ENCODE assay signal across 15 cellular contexts in the genomic region with DNA sequence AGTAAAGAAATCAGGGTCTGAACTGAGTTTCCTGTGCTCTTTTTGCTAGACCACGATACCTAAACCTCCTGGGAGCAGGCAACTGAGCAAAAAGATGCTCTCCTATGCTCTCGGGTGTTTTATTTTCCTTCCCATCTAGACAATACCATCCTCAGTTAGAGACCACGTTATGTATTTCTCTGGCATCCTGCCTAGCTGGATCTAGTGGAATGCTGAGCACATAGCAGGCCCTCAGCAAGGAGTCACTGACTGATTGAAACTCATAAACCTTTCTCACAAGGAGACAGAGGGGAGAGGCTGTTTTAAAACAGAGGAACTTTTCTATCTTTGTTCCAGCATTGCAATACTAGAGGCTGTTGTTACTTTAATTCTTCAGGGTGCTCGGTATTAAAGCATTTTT.
DNase-seq lines count a peak whose midpoint lies in the region; ATAC-seq, FAIRE-seq and TF ChIP-seq lines count a peak whose summit lies in the region.
"Had no signal": no experiment of that assay in that cellular context is flagged by ENCODE, and none has a peak within 500 bp of the region (broad histone marks: within the 10 kb centered on the region; RNA-seq: fewer than 3 reads in every experiment).

No MANE protein-coding gene starts in this region.

- no peaks in the 10 kb centered on the region for H4K20me1 ChIP-seq in astrocyte (ENCODE audit: insufficient read depth, low read length)
- no peaks in the 10 kb centered on the region for H4K20me1 ChIP-seq in keratinocyte (ENCODE audit: control insufficient read depth, extremely low read depth, insufficient read depth, low read length)

- H3K9me3 ChIP-seq in cardiac muscle cell (ENCODE audit: low read depth), result no peaks in the 10 kb centered on the region
- no peaks in the 10 kb centered on the region for H3K9me3 ChIP-seq in right atrium auricular region
- no peaks in the 10 kb centered on the region for H3K9me3 ChIP-seq in astrocyte (ENCODE audit: insufficient read depth, low read depth, low read length)
- no peaks in the 10 kb centered on the region for H3K9me3 ChIP-seq in keratinocyte (ENCODE audit: control insufficient read depth, low read depth, low read length)
- H3K9me3 ChIP-seq: ovary had no signal

- H3K36me3 ChIP-seq in cardiac muscle cell (no peaks in the 10 kb centered on the region), right atrium auricular region (no peaks in the 10 kb centered on the region), astrocyte (ENCODE audit: insufficient read depth, low read length) (no peaks in the 10 kb centered on the region), keratinocyte (ENCODE audit: control insufficient read depth in 2 of 2, extremely low read depth in 1 of 2, insufficient read depth in 2 of 2, low read length in 2 of 2) (no peaks in the 10 kb centered on the region)
- H3K36me3 ChIP-seq: heart right ventricle, ovary had no signal

- H3K9me1 ChIP-seq in keratinocyte (ENCODE audit: control insufficient read depth, extremely low read depth, insufficient read depth, low read length), result no peaks in the 10 kb centered on the region

- H3K27ac ChIP-seq in cardiac muscle cell (no peak overlapping the region), right atrium auricular region (no peak overlapping the region), astrocyte (ENCODE audit: low read depth, low read length) (no peak overlapping the region), keratinocyte (ENCODE audit: control insufficient read depth, insufficient read depth, low read length) (peak overlapping the region; percentile 53)
- H3K27ac ChIP-seq: ovary had no signal

- peak overlapping the region; percentile 89 for H3K4me2 ChIP-seq in astrocyte (ENCODE audit: low read length)
- peak overlapping the region; percentile 81 for H3K4me2 ChIP-seq in keratinocyte (ENCODE audit: control insufficient read depth, extremely low read depth, insufficient read depth, low read depth, low read length)

- ATAC-seq in GM21381 (IDR thresholded peaks at IDR 0.05; ENCODE audit: unreplicated experiment) (no peak), HG03521 (IDR thresholded peaks at IDR 0.05; ENCODE audit: unreplicated experiment) (no peak)
- ATAC-seq: effector memory CD8-positive, alpha-beta T cell had no signal

- FAIRE-seq in astrocyte (lab: Jason Lieb, UNC) (peak; percentile 5), keratinocyte (lab: Jason Lieb, UNC) (peak; percentile 60)

- no peaks in the 10 kb centered on the region for H3K36me3 Mint-ChIP-seq in astrocyte (ENCODE audit: low read depth, unreplicated experiment)
- no peaks in the 10 kb centered on the region for H3K36me3 Mint-ChIP-seq in glutamatergic neuron (ENCODE audit: unreplicated experiment)

- peak overlapping the region; percentile 10 for H3K4me3 Mint-ChIP-seq in astrocyte (ENCODE audit: unreplicated experiment)
- H3K4me3 Mint-ChIP-seq in glutamatergic neuron (ENCODE audit: unreplicated experiment), result no peak overlapping the region
- H3K4me3 Mint-ChIP-seq: effector memory CD8-positive, alpha-beta T cell had no signal

- dilution Hi-C loops in keratinocyte (cut with MboI; ENCODE audit: extremely low pct_ligation_motif_present, low sequenced_read_pairs), result no loop called here

- H3K4me1 Mint-ChIP-seq in astrocyte (ENCODE audit: low read depth, unreplicated experiment) (peaks cover 20% of the 10 kb centered on the region), glutamatergic neuron (ENCODE audit: low read depth, unreplicated experiment) (peaks cover 11% of the 10 kb centered on the region)

- no peaks in the 10 kb centered on the region for H3K27me3 Mint-ChIP-seq in astrocyte (ENCODE audit: low read depth, unreplicated experiment)
- no peaks in the 10 kb centered on the region for H3K27me3 Mint-ChIP-seq in glutamatergic neuron (ENCODE audit: unreplicated experiment)
- H3K27me3 Mint-ChIP-seq: effector memory CD8-positive, alpha-beta T cell had no signal

- H3K4me3 ChIP-seq in cardiac muscle cell, result no peak overlapping the region
- no peak overlapping the region for H3K4me3 ChIP-seq in right atrium auricular region
- H3K4me3 ChIP-seq in astrocyte (ENCODE audit: insufficient read depth, low read depth, low read length), result no peak overlapping the region
- H3K4me3 ChIP-seq in keratinocyte (ENCODE audit: control insufficient read depth in 2 of 3, extremely low read depth in 1 of 3, insufficient read depth in 2 of 3, low read depth in 1 of 3, low read length in 3 of 3), result no peak overlapping the region
- H3K4me3 ChIP-seq: heart right ventricle, lung, ovary had no signal

- DNase-seq in cardiac muscle cell (ENCODE audit: low read depth in 1 of 2, low spot score in 1 of 2), result peak; percentile 23 to 49
- no peak for DNase-seq in right atrium auricular region (ENCODE audit: low spot score)
- peak; percentile 51 for DNase-seq in astrocyte (ENCODE audit: low read depth)
- DNase-seq in keratinocyte (ENCODE audit: low read depth, low spot score), result no peak
- DNase-seq in glutamatergic neuron, result no peak
- no peak for DNase-seq in SIG-M5 (lab: John Stamatoyannopoulos, UW)
- DNase-seq: aorta; effector memory CD8-positive, alpha-beta T cell; heart right ventricle; NCI-H2107; ovary; SW 1271 had no signal

- no peak overlapping the region for H3K9ac ChIP-seq in astrocyte (ENCODE audit: low read length)
- no peak overlapping the region for H3K9ac ChIP-seq in keratinocyte (ENCODE audit: control insufficient read depth, extremely low read depth, insufficient read depth, low read length)

- H3K27me3 ChIP-seq in cardiac muscle cell (no peaks in the 10 kb centered on the region), right atrium auricular region (no peaks in the 10 kb centered on the region), astrocyte (ENCODE audit: insufficient read depth, low read length) (no peaks in the 10 kb centered on the region), keratinocyte (ENCODE audit: control insufficient read depth, extremely low read depth, insufficient read depth, low read length) (no peaks in the 10 kb centered on the region)
- H3K27me3 ChIP-seq: heart right ventricle, ovary had no signal

- H3K9me3 Mint-ChIP-seq in astrocyte (ENCODE audit: unreplicated experiment) (no peaks in the 10 kb centered on the region), glutamatergic neuron (ENCODE audit: unreplicated experiment) (no peaks in the 10 kb centered on the region)

- H3K79me2 ChIP-seq in astrocyte (ENCODE audit: insufficient read depth, low read length), result no peaks in the 10 kb centered on the region
- H3K79me2 ChIP-seq in keratinocyte (ENCODE audit: control insufficient read depth, insufficient read depth, low read length), result no peaks in the 10 kb centered on the region

- H3K27ac Mint-ChIP-seq in astrocyte (ENCODE audit: unreplicated experiment), result peak overlapping the region; percentile 94
- H3K27ac Mint-ChIP-seq in glutamatergic neuron (ENCODE audit: unreplicated experiment), result no peak overlapping the region
- H3K27ac Mint-ChIP-seq: effector memory CD8-positive, alpha-beta T cell had no signal

- H2AFZ ChIP-seq in astrocyte (ENCODE audit: low read depth, low read length) (no peak overlapping the region), keratinocyte (ENCODE audit: control insufficient read depth, low read length) (peak overlapping the region; percentile 11)

- H3K4me1 ChIP-seq in cardiac muscle cell (ENCODE audit: low read depth), result no peaks in the 10 kb centered on the region
- H3K4me1 ChIP-seq in right atrium auricular region, result peaks cover 0 to 8% of the 10 kb centered on the region in 2 donors
- H3K4me1 ChIP-seq in astrocyte (ENCODE audit: insufficient read depth, low read length), result peaks cover 18% of the 10 kb centered on the region
- peaks cover 17% of the 10 kb centered on the region for H3K4me1 ChIP-seq in keratinocyte (ENCODE audit: control insufficient read depth, extremely low read depth, insufficient read depth, low read length)

- TF ChIP-seq CTCF in cardiac muscle cell (IDR thresholded peaks at IDR 0.05; ENCODE audit: low read depth, low read length) (no peak), right atrium auricular region (IDR thresholded peaks at IDR 0.05) (no peak), astrocyte (IDR thresholded peaks at IDR 0.05; ENCODE audit: insufficient read depth, low read depth, low read length) (no peak), keratinocyte (optimal IDR thresholded peaks at IDR 0.05 in 1 of 3, IDR thresholded peaks at IDR 0.05 in 1 of 3, conservative IDR thresholded peaks at IDR 0.05 in 1 of 3; ENCODE audit: extremely low read depth in 1 of 3, insufficient read depth in 2 of 3, low read length in 3 of 3) (no peak), glutamatergic neuron (IDR thresholded peaks at IDR 0.05; ENCODE audit: partially characterized antibody, unreplicated experiment) (no peak)

Comparison
In these comparisons a context has a peak if more than half of its experiments do, and no peak if none do; other contexts are left out.
1. DNase-seq: peak in cardiac muscle cell (2 of 2) and astrocyte (single experiment); none in right atrium auricular region (single experiment), keratinocyte (single experiment), glutamatergic neuron (single experiment) and SIG-M5 (single experiment).